ENCODE assay signal across 9 cellular contexts in the genomic region with DNA sequence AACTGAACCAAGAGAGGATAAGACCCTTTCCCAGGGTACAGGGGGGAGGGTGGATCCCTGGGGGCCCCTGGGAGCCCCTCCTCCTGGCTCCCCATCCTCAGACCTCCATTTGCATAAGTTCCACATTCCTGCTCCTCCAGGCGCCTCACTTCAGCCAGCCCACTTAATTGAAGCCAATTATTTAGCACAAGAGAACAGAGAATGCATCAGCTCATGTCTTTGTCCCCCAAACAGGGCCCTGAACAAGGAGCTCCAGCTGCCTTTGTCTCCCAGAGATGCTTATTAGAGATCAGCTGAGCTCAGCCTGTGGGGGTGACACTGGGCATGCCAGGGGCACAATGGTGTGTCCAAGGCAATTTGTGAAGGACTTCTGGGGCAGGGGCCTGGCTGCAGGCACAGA.
"Had no signal": no experiment of that assay in that cellular context is flagged by ENCODE, and none has a peak within 500 bp of the region (broad histone marks: within the 10 kb centered on the region; RNA-seq: fewer than 3 reads in every experiment).

No MANE protein-coding gene starts in this region.

- H3K27ac ChIP-seq: foreskin keratinocyte, pancreas, thoracic aorta, upper lobe of right lung had no signal

- H3K9me3 ChIP-seq: pancreas, thoracic aorta, upper lobe of right lung had no signal

- H3K27me3 ChIP-seq: foreskin keratinocyte, pancreas, upper lobe of right lung had no signal

- H3K4me3 ChIP-seq: pancreas, thoracic aorta, upper lobe of right lung had no signal

- H3K4me1 ChIP-seq: foreskin keratinocyte, pancreas had no signal

- DNase-seq: activated naive CD4-positive, alpha-beta T cell; activated T-cell treated with anti-CD3 and anti-CD28 coated beads for 4 hours; anterior cingulate cortex; effector memory CD8-positive, alpha-beta T cell; foreskin keratinocyte; pancreas; stimulated activated CD4-positive, alpha-beta T cell treated with anti-CD3 and anti-CD28 coated beads, Interleukin-2, amount 100 ng/mL, for 24 hours; upper lobe of right lung had no signal

- H3K36me3 ChIP-seq: pancreas, thoracic aorta, upper lobe of right lung had no signal
